ENCODE assay signal across 11 cellular contexts in the genomic region with DNA sequence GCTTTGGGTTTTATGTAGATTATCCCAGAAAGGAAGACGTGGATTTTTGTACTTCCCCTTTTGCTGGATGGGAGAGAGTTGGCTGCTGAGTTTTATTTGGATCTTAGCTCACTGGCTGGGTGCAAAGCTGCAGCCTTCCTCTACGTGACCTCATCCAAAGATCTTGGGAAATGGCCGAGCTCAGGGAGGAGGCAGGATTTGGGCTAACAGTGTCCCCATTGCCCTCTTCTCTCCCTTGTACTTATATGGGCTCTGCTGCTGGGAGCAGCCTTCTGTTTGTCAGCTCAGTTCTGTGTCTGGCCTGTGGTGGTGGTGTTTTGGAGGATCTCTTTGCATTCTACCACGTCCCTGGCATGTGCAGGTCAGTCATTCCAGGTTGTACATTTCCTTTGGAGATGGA. TPM values are rescaled to one million over a fixed set of nuclear protein-coding genes. Genes with fewer than 3 reads are reported as not detected.
DNase-seq lines count a peak whose midpoint lies in the region; TF ChIP-seq lines count a peak whose summit lies in the region.
"Had no signal": no experiment of that assay in that cellular context is flagged by ENCODE, and none has a peak within 500 bp of the region (broad histone marks: within the 10 kb centered on the region; RNA-seq: fewer than 3 reads in every experiment).

No MANE protein-coding gene starts in this region.

- no peaks in the 10 kb centered on the region for H3K79me2 ChIP-seq in parathyroid adenoma

- intact Hi-C loops in ascending aorta (cut with DNase I): no loop called here

- H3K4me2 ChIP-seq in parathyroid adenoma (ENCODE audit: low read length): peak overlapping the region; percentile 7

- H3K4me1 ChIP-seq in ascending aorta: peaks cover 0 to 23% of the 10 kb centered on the region in 2 donors
- no peaks in the 10 kb centered on the region for H3K4me1 ChIP-seq in parathyroid adenoma

- TF ChIP-seq CTCF in ascending aorta (IDR thresholded peaks at IDR 0.05) (no peak), parathyroid adenoma (IDR thresholded peaks at IDR 0.05) (no peak)

- H3K36me3 ChIP-seq in ascending aorta: peaks cover 3 to 15% of the 10 kb centered on the region in 2 donors
- no peaks in the 10 kb centered on the region for H3K36me3 ChIP-seq in parathyroid adenoma (ENCODE audit: control insufficient read depth, insufficient read depth, low read length)
- H3K36me3 ChIP-seq: adrenal gland; BLaER1 treated with 17β-estradiol and CSF1 and Interleukin-3, amounts not matched to agents 10 nM and 100 nM; MG63 had no signal

- H3K9me3 ChIP-seq in ascending aorta (no peaks in the 10 kb centered on the region), parathyroid adenoma (ENCODE audit: control insufficient read depth, low read length) (no peaks in the 10 kb centered on the region)
- H3K9me3 ChIP-seq: adrenal gland; BLaER1 treated with 17β-estradiol and CSF1 and Interleukin-3, amounts not matched to agents 10 nM and 100 nM; MG63 had no signal

- no peak overlapping the region for H3K9ac ChIP-seq in parathyroid adenoma
- H3K9ac ChIP-seq: BLaER1 treated with 17β-estradiol and CSF1 and Interleukin-3, amounts not matched to agents 10 nM and 100 nM had no signal

- H3K27ac ChIP-seq in ascending aorta (peak overlapping the region; percentile 83 to 84), parathyroid adenoma (no peak overlapping the region)
- H3K27ac ChIP-seq: BLaER1 treated with 17β-estradiol and CSF1 and Interleukin-3, amounts not matched to agents 10 nM and 100 nM had no signal

- no peak overlapping the region for H2AFZ ChIP-seq in parathyroid adenoma

- H3K27me3 ChIP-seq in ascending aorta: no peaks in the 10 kb centered on the region
- no peaks in the 10 kb centered on the region for H3K27me3 ChIP-seq in parathyroid adenoma (ENCODE audit: control insufficient read depth, insufficient read depth, low read length)
- H3K27me3 ChIP-seq: adrenal gland; BLaER1 treated with 17β-estradiol and CSF1 and Interleukin-3, amounts not matched to agents 10 nM and 100 nM; MG63 had no signal

- H3K4me3 ChIP-seq in ascending aorta (peak overlapping the region; percentile 51 to 62), parathyroid adenoma (ENCODE audit: low read depth, low read length) (peak overlapping the region; percentile 25)
- H3K4me3 ChIP-seq: BLaER1 treated with 17β-estradiol and CSF1 and Interleukin-3, amounts not matched to agents 10 nM and 100 nM; MG63 had no signal

- DNase-seq in ascending aorta (ENCODE audit: low spot score in 2 of 2) (peak in 1 of 2 donors; percentile 77), NCI-H2081 treated with DMSO at 0.1 percent for 48 hours (lab: John Stamatoyannopoulos, UW) (no peak)
- DNase-seq in stimulated activated naive CD4-positive, alpha-beta T cell treated with Interleukin-2 at 50 U/mL for 16 hours (lab: John Stamatoyannopoulos, UW): no peak
- DNase-seq: activated CD4-positive, alpha-beta T cell treated with anti-CD3 and anti-CD28 coated beads, Interleukin-2, amount 50 U/mL, for 48 hours; immature natural killer cell; MG63; NCI-H524 treated with DMSO at 0.1 percent for 48 hours had no signal

RNA-seq across cellular contexts. Expression of a gene that starts 2.0 kb away (rescaled TPM):
- 128 TPM for total RNA-seq in ascending aorta

RNA-seq across cellular contexts. Expression of a gene that starts 8.6 kb away (rescaled TPM):
- total RNA-seq in ascending aorta: not detected

RNA-seq across cellular contexts. Expression of a gene that starts 19.8 kb away (rescaled TPM):
- 29.7 TPM for total RNA-seq in ascending aorta

RNA-seq across cellular contexts. Expression of a gene that starts 28.9 kb away (rescaled TPM):
- 66.1 TPM for total RNA-seq in ascending aorta

RNA-seq across cellular contexts. Expression of a gene that starts 47.6 kb away (rescaled TPM):
- not detected for total RNA-seq in ascending aorta
- total RNA-seq: endothelial cell of umbilical vein had no signal
